8 cellular contexts compared by ENCODE assay signal in the genomic region with DNA sequence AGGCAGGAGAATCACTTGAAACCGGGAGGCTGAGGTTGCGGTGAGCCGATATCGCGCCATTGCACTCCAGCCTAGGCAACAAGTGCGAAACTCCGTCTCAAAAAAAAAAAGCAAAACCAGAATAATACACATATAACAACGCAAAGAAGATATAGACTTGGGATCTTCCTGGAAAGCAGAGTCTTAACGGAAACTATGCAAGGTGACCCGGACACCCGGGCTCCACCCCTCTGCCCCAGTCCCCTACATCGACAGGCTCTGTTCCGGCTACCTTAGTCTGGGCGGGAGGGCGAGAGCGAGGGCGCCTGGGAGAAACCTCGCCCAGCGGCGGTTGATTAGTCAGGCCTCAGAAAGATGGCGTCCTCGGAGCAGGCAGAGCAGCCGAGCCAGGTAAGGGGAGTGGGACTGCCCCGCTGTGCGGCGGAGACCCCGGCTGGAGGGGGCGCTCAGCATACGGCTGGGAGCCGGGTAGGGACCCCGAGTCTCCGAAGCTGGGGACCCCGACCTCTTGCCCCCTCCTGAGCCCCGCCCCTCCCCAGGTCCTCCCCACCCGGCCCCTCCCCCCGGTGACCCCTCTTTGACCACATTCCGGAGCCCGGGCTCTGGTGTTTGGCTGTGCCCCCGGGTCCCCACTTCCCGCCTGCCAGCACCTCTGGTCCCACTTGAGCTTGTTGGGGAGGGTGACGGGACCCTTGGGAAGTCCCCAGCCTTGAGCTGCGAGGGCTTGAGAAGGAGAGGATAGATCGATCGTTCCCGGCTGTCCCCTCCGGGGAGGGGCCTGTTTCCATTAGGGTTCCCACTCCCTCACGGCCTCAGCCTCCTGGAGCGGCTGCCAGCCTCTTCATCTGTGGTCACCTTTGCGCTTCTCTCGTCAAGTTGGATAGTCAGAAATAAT. TPM values are rescaled to one million over a fixed set of nuclear protein-coding genes. Genes with fewer than 3 reads are reported as not detected.
DNase-seq lines count a peak whose midpoint lies in the region; ATAC-seq and TF ChIP-seq lines count a peak whose summit lies in the region.

A gene with protein sequence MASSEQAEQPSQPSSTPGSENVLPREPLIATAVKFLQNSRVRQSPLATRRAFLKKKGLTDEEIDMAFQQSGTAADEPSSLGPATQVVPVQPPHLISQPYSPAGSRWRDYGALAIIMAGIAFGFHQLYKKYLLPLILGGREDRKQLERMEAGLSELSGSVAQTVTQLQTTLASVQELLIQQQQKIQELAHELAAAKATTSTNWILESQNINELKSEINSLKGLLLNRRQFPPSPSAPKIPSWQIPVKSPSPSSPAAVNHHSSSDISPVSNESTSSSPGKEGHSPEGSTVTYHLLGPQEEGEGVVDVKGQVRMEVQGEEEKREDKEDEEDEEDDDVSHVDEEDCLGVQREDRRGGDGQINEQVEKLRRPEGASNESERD (plus strand): TSS at position 338 of the 895 bp plus-strand sequence. CDS start 17 bp downstream, at position 355.

- no peaks in the 10 kb centered on the region for H3K9me3 ChIP-seq in T-helper 17 cell (ENCODE audit: control insufficient read depth, low read length, poor library complexity, severe bottlenecking)
- H3K9me3 ChIP-seq in right cardiac atrium (ENCODE audit: control insufficient read depth, low read length), result no peaks in the 10 kb centered on the region
- no peaks in the 10 kb centered on the region for H3K9me3 ChIP-seq in psoas muscle

- H3K4me3 ChIP-seq in right cardiac atrium (ENCODE audit: low read length), result peak within 1 kb of the TSS; percentile 92
- peak within 1 kb of the TSS; percentile 91 for H3K4me3 ChIP-seq in psoas muscle
- peak within 1 kb of the TSS; percentile 90 for H3K4me3 ChIP-seq in urinary bladder (ENCODE audit: low read depth, low read length)

- H3K4me3 Mint-ChIP-seq in T-helper 17 cell, result peak within 1 kb of the TSS; percentile 96

- ATAC-seq in HG02763 (IDR thresholded peaks at IDR 0.05; ENCODE audit: unreplicated experiment), result peak; percentile 64
- ATAC-seq in T-helper 17 cell, result peak; percentile 85
- peak; percentile 93 for ATAC-seq in right cardiac atrium
- peak; percentile 87 to 92 (median 90) for ATAC-seq in psoas muscle

- H3K36me3 Mint-ChIP-seq in T-helper 17 cell (ENCODE audit: low read depth), result no peaks in the 10 kb centered on the region

- peaks cover 30% of the 10 kb centered on the region for H3K4me1 Mint-ChIP-seq in T-helper 17 cell

- no peak for TF ChIP-seq CTCF in psoas muscle (IDR thresholded peaks at IDR 0.05)

- peak; percentile 29 for DNase-seq in NCI-H146 treated with DMSO at 0.1 percent for 48 hours (lab: John Stamatoyannopoulos, UW; ENCODE audit: unreplicated experiment)
- peak; percentile 70 to 77 (median 71) for DNase-seq in T-helper 17 cell
- peak; percentile 18 to 87 (median 72) for DNase-seq in amygdala (lab: John Stamatoyannopoulos, UW)
- DNase-seq in right cardiac atrium, result peak; percentile 89 to 95 (median 93)
- DNase-seq in psoas muscle, result peak; percentile 88 to 91

- H3K4me1 ChIP-seq in right cardiac atrium (ENCODE audit: control insufficient read depth, insufficient read depth, low read length) (no peaks in the 10 kb centered on the region), psoas muscle (peaks cover 23% of the 10 kb centered on the region), urinary bladder (ENCODE audit: insufficient read depth) (no peaks in the 10 kb centered on the region)

- H3K27ac ChIP-seq in right cardiac atrium (ENCODE audit: low read length) (peak within 1 kb of the TSS; percentile 68), psoas muscle (peak within 1 kb of the TSS; percentile 86), urinary bladder (ENCODE audit: low read depth) (peak within 1 kb of the TSS; percentile 88)

- intact Hi-C loops in right cardiac atrium (cut with DNase I) (loop anchor here in 1 of 4 donors (10.0 kb wide), 1 partner anchor 60 kb away; no protein-coding TSS in a partner anchor), psoas muscle (cut with DNase I) (no loop called here)

- peak within 1 kb of the TSS; percentile 92 for H3K27ac Mint-ChIP-seq in T-helper 17 cell

- peaks cover 2 to 3% of the 10 kb centered on the region in 2 donors for H3K36me3 ChIP-seq in psoas muscle (ENCODE audit: insufficient read depth in 1 of 2, low read depth in 1 of 2)
- H3K36me3 ChIP-seq in urinary bladder (ENCODE audit: insufficient read depth), result no peaks in the 10 kb centered on the region

- H3K27me3 ChIP-seq in right cardiac atrium (ENCODE audit: control insufficient read depth, insufficient read depth) (no peaks in the 10 kb centered on the region), psoas muscle (ENCODE audit: insufficient read depth in 3 of 3, low read length in 2 of 3) (no peaks in the 10 kb centered on the region)

- whole genome bisulfite sequencing in right cardiac atrium, result 11% methylated on average over 49 of the region's 50 CpGs
- WGBS in psoas muscle, 3 donors, result 8 to 13% (median 9%) methylated on average over 39 to 50 of the region's 50 CpGs
- 11% methylated on average over 50 of the region's 50 CpGs for WGBS in urinary bladder

- no peaks in the 10 kb centered on the region for H3K27me3 Mint-ChIP-seq in T-helper 17 cell

- TF ChIP-seq POLR2A in GM10847 (IDR thresholded peaks at IDR 0.05; ENCODE audit: extremely low read depth, insufficient read length), result peak; percentile 71

RNA-seq across cellular contexts. Expression of the gene that starts here (rescaled TPM):
- total RNA-seq in T-helper 17 cell (10 to 100 TPM; 16.0 TPM), right cardiac atrium (10 to 100 TPM; 17.5 to 22.9 (median 20.8) TPM), psoas muscle (10 to 100 TPM; 13.7 to 23.5 (median 20.8) TPM), urinary bladder (10.9 TPM)
- polyA plus RNA-seq in right cardiac atrium (24.6 TPM), psoas muscle (10 to 100 TPM; 20.1 to 20.8 (median 20.7) TPM), urinary bladder (76.1 TPM)

Comparison
In these comparisons a context has a peak if more than half of its experiments do, and no peak if none do; other contexts are left out.
1. Peak in every context shown above with its lines: DNase-seq, ATAC-seq, H3K4me3 ChIP-seq and H3K27ac ChIP-seq.
2. DNase-seq: peak in every context shown above with its lines; median percentile 93 in right cardiac atrium; 90 in psoas muscle; 72 in amygdala; 71 in T-helper 17 cell; 29 in NCI-H146 treated with DMSO at 0.1 percent for 48 hours.